ENCODE assay signal across 6 cellular contexts in the genomic region with DNA sequence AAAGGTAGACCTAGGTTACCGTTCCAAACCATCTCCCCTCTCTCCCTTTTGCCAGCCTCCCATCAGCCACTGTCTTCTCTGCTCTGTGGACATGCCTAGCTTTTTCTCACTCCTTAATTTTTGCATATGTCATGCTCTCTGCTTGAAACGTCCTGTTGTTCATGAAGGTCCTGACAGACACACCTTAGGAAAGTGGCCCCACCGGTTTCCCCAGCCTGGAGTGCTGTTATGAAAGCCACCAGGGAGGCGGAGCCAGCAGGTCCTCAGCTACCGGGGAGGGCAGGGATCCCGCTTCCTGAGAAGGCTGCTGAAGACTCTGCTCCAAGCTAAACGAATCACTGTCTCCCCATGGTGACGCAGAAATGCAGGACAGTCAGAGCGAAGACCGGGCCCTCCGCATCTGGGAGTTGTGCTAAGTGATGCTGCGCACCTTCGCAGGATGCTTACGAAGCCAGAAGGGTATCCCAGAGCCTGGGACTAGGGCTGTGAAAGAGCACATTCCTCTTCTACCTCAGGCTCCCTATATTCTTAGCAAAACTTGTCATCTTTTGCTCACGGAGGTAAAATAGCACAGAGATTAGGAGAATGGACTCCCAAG. TPM values are rescaled to one million over a fixed set of nuclear protein-coding genes. Genes with fewer than 3 reads are reported as not detected.
A peak's percentile ranks its signal among the peaks of the same experiment; 100 is the strongest.
DNase-seq lines count a peak whose midpoint lies in the region; ATAC-seq and TF ChIP-seq lines count a peak whose summit lies in the region.

No MANE protein-coding gene starts in this region.

- no peak for ATAC-seq in GM18867 (IDR thresholded peaks at IDR 0.05; ENCODE audit: unreplicated experiment)

- H3K36me3 Mint-ChIP-seq in neural crest cell (ENCODE audit: low read depth), result no peaks in the 10 kb centered on the region

- no peak for TF ChIP-seq CTCF in neural crest cell (conservative IDR thresholded peaks at IDR 0.05)

- in situ Hi-C loops in T47D (cut with HindIII; ENCODE audit: low pct_unique_long_range_greater_than_20kb, low sequenced_read_pairs), result no loop called here

- H3K27me3 Mint-ChIP-seq in neural crest cell (ENCODE audit: low read depth), result peaks cover 79% of the 10 kb centered on the region

- peak overlapping the region; percentile 55 for H3K4me3 Mint-ChIP-seq in neural crest cell

- no peaks in the 10 kb centered on the region for H3K9me3 Mint-ChIP-seq in neural crest cell

- H3K27ac Mint-ChIP-seq in neural crest cell (ENCODE audit: unreplicated experiment), result no peak overlapping the region

- peak; percentile 22 to 46 for DNase-seq in NCI-H187 (lab: John Stamatoyannopoulos, UW)
- no peak for DNase-seq in NCI-H187 treated with DMSO at 0.1 percent for 48 hours (lab: John Stamatoyannopoulos, UW)
- DNase-seq in T47D (ENCODE audit: low read depth in 1 of 2, low spot score in 1 of 2), result peak; percentile 51 to 91
- no peak for DNase-seq in neural crest cell (ENCODE audit: low read depth, low spot score)
- no peak for DNase-seq in COLO829 (ENCODE audit: low spot score)

- peaks cover 34% of the 10 kb centered on the region for H3K4me1 Mint-ChIP-seq in neural crest cell

RNA-seq across cellular contexts. Expression of a gene that starts 2.3 kb away (rescaled TPM):
- total RNA-seq in neural crest cell, result not detected in 2 replicates

RNA-seq across cellular contexts. Expression of a gene that starts 10.4 kb away (rescaled TPM):
- total RNA-seq in neural crest cell, result 11.1 and 12.2 TPM in 2 replicates

RNA-seq across cellular contexts. Expression of a gene that starts 23.4 kb away (rescaled TPM):
- total RNA-seq in neural crest cell, result 0.41 and 0.42 TPM in 2 replicates

RNA-seq across cellular contexts. Expression of a gene that starts 33.8 kb away (rescaled TPM):
- 143 and 157 TPM in 2 replicates for total RNA-seq in neural crest cell

RNA-seq across cellular contexts. Expression of a gene that starts 33.8 kb away (rescaled TPM):
- total RNA-seq in neural crest cell, result not detected in 2 replicates

Comparison
In these comparisons a context has a peak if more than half of its experiments do, and no peak if none do; other contexts are left out.
1. DNase-seq: peak in NCI-H187 (2 of 2) and T47D (2 of 2); none in NCI-H187 treated with DMSO at 0.1 percent for 48 hours (single experiment), neural crest cell (single experiment) and COLO829 (single experiment).